In the genomic region with DNA sequence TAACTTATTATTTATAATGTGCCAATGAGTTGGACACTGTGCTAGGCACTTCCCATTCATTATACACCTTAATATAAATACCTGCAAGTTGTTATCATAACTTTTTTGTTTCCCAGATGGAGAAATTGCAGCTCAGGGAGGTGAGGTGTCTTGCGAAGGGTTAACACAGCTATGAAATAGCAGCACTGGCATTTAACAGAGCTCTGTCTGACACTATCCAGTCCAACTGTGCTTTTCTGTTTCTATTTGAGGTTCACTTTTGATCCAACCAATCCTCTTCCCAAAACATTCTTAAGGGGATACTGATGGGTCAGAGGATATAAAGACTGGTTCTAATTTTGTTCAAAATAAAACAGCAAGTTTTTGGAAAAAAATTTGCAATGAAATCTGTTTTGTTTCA, we compare ENCODE assay signal across 20 cellular contexts. TPM values are rescaled to one million over a fixed set of nuclear protein-coding genes. Genes with fewer than 3 reads are reported as not detected.
DNase-seq lines count a peak whose midpoint lies in the region; ATAC-seq and TF ChIP-seq lines count a peak whose summit lies in the region.
"Had no signal": no experiment of that assay in that cellular context is flagged by ENCODE, and none has a peak within 500 bp of the region (broad histone marks: within the 10 kb centered on the region; RNA-seq: fewer than 3 reads in every experiment).

No MANE protein-coding gene starts in this region.

- TF ChIP-seq CTCF in heart left ventricle (IDR thresholded peaks at IDR 0.05) (no peak), SK-N-SH (IDR thresholded peaks at IDR 0.05) (no peak)

- H3K27me3 ChIP-seq in heart left ventricle, result no peaks in the 10 kb centered on the region
- H3K27me3 ChIP-seq in right cardiac atrium (ENCODE audit: control insufficient read depth, insufficient read depth), result no peaks in the 10 kb centered on the region
- no peaks in the 10 kb centered on the region for H3K27me3 ChIP-seq in SK-N-SH (ENCODE audit: insufficient read depth)

- H3K9me3 ChIP-seq in heart left ventricle (no peaks in the 10 kb centered on the region), right cardiac atrium (ENCODE audit: control insufficient read depth, low read length) (no peaks in the 10 kb centered on the region), SK-N-SH (no peaks in the 10 kb centered on the region)
- H3K9me3 ChIP-seq: Caco-2 had no signal

- POLR2A ChIA-PET in SK-N-SH (lab: Yijun Ruan, JAX), result no interaction called here

- TF ChIP-seq POLR2A in heart left ventricle (IDR thresholded peaks at IDR 0.05), result no peak

- no peaks in the 10 kb centered on the region for H3F3A ChIP-seq in SK-N-SH (replicated peaks; ENCODE audit: insufficient read depth)

- no peak for DNase-seq in heart left ventricle
- no peak for DNase-seq in right cardiac atrium
- no peak for DNase-seq in SK-N-SH
- no peak for DNase-seq in DMS153 (lab: John Stamatoyannopoulos, UW)
- no peak for DNase-seq in CD1c-positive myeloid dendritic cell (ENCODE audit: extremely low spot score)
- DNase-seq: C1 segment of cervical spinal cord; Caco-2; CD4-positive, CD25-positive, alpha-beta regulatory T cell; CD8-positive, alpha-beta T cell; DMS79; EL; GDM1; GM23248; H7; HCEC 1CT had no signal

- no peaks in the 10 kb centered on the region for H4K20me1 ChIP-seq in SK-N-SH (ENCODE audit: insufficient read depth)

- TF ChIP-seq EP300 in SK-N-SH (IDR thresholded peaks at IDR 0.05; ENCODE audit: borderline replicate concordance in 1 of 2, low read depth in 1 of 2, low read length in 1 of 2), result no peak

- H3K36me3 ChIP-seq in heart left ventricle (no peaks in the 10 kb centered on the region), SK-N-SH (replicated peaks in 1 of 2; ENCODE audit: control insufficient read depth in 1 of 2, insufficient read depth in 2 of 2, low read length in 1 of 2) (peaks cover 0 to 5% of the 10 kb centered on the region in 2 experiments)

- H3K4me1 ChIP-seq in heart left ventricle (peaks cover 0 to 33% (median 6%) of the 10 kb centered on the region in 12 donors), right cardiac atrium (ENCODE audit: control insufficient read depth, insufficient read depth, low read length) (no peaks in the 10 kb centered on the region), SK-N-SH (ENCODE audit: control insufficient read depth in 1 of 2, insufficient read depth in 2 of 2, low read depth in 1 of 2, low read length in 1 of 2) (peaks cover 0 to 8% of the 10 kb centered on the region in 2 experiments; a peak in 2 of 4 replicates)
- H3K4me1 ChIP-seq: Caco-2 had no signal

- H3K9me2 ChIP-seq in SK-N-SH, result no peaks in the 10 kb centered on the region

- H3K4me2 ChIP-seq in SK-N-SH, result no peak overlapping the region

- intact Hi-C loops in heart left ventricle (cut with DNase I), result no loop called here
- intact Hi-C loops in right cardiac atrium (cut with DNase I), result no loop called here

- H3K27ac ChIP-seq in heart left ventricle (peak overlapping the region in 1 of 12 donors; percentile 30), right cardiac atrium (ENCODE audit: low read length) (no peak overlapping the region), SK-N-SH (ENCODE audit: low read depth in 2 of 2, low read length in 1 of 2) (no peak overlapping the region)
- H3K27ac ChIP-seq: GM23248 had no signal

- no peaks in the 10 kb centered on the region for H3K79me2 ChIP-seq in SK-N-SH (ENCODE audit: insufficient read depth)

- H3K4me3 ChIP-seq in heart left ventricle (no peak overlapping the region), right cardiac atrium (ENCODE audit: low read length) (no peak overlapping the region), SK-N-SH (ENCODE audit: low read depth in 2 of 2, low read length in 1 of 2) (no peak overlapping the region)
- H3K4me3 ChIP-seq: GM12878, GM23248 had no signal

- no peak for TF ChIP-seq RAD21 in SK-N-SH (IDR thresholded peaks at IDR 0.05; ENCODE audit: low read length)

- H2AFZ ChIP-seq in SK-N-SH (ENCODE audit: low read depth), result no peak overlapping the region
- H2AFZ ChIP-seq: GM23248 had no signal

- WGBS in heart left ventricle, 4 donors, result 56 to 71% (median 63%) methylated on average over 1 of the region's 1 CpG
- WGBS in right cardiac atrium, result 82% methylated on average over 1 of the region's 1 CpG
- 86% methylated on average over 1 of the region's 1 CpG for WGBS in SK-N-SH (ENCODE audit: low lambda C conversion rate)

- H3K9ac ChIP-seq in SK-N-SH, result no peak overlapping the region
- H3K9ac ChIP-seq: GM23248 had no signal

- ATAC-seq in heart left ventricle, result peak; percentile 66 to 86 (median 79)
- ATAC-seq in right cardiac atrium, result no peak
- peak; percentile 49; the same call in 1 of the 3 replicates for ATAC-seq in SK-N-SH treated with all-trans-retinoic acid at 6 μM for 48 hours
- ATAC-seq: CD8-positive, alpha-beta T cell; GM12878 had no signal

- CTCF ChIA-PET in SK-N-SH (lab: Yijun Ruan, JAX), result interaction anchor here (1.4 kb wide), 1 partner anchor 11 kb away, joined by 3 read pairs; no protein-coding TSS in a partner anchor

TF ChIP-seq in SK-N-SH, 30 proteins besides CTCF, POLR2A, EP300 and RAD21:
- TF ChIP-seq CHD2 (IDR thresholded peaks at IDR 0.05; ENCODE audit: low read length, partially characterized antibody), result no peak
- TF ChIP-seq GATA2 (CRISPR knock-in tag; IDR thresholded peaks at IDR 0.05), result no peak
- TF ChIP-seq TCF12 (IDR thresholded peaks at IDR 0.05), result peak; percentile 6; the same call in 1 of the 2 replicates

TF ChIP-seq in SK-N-SH treated with all-trans-retinoic acid at 6 μM for 48 hours, 23 proteins besides CTCF, POLR2A, EP300 and RAD21:
- no peak for TF ChIP-seq RARB (CRISPR knock-in tag; IDR thresholded peaks at IDR 0.05)
- TF ChIP-seq ZFP30 (CRISPR knock-in tag; IDR thresholded peaks at IDR 0.05), result no peak
- TF ChIP-seq, protein P1, sequence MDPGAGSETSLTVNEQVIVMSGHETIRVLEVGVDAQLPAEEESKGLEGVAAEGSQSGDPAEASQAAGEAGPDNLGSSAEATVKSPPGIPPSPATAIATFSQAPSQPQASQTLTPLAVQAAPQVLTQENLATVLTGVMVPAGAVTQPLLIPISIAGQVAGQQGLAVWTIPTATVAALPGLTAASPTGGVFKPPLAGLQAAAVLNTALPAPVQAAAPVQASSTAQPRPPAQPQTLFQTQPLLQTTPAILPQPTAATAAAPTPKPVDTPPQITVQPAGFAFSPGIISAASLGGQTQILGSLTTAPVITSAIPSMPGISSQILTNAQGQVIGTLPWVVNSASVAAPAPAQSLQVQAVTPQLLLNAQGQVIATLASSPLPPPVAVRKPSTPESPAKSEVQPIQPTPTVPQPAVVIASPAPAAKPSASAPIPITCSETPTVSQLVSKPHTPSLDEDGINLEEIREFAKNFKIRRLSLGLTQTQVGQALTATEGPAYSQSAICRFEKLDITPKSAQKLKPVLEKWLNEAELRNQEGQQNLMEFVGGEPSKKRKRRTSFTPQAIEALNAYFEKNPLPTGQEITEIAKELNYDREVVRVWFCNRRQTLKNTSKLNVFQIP (CRISPR knock-in tag; IDR thresholded peaks at IDR 0.05; ENCODE audit: borderline replicate concordance, low read depth), result no peak
- no peak for TF ChIP-seq SNAI2 (CRISPR knock-in tag; IDR thresholded peaks at IDR 0.05)
- no peak for TF ChIP-seq ZC3H10 (CRISPR knock-in tag; IDR thresholded peaks at IDR 0.05)
- TF ChIP-seq TCF4 (CRISPR knock-in tag; IDR thresholded peaks at IDR 0.05; ENCODE audit: borderline replicate concordance), result no peak
- TF ChIP-seq ZNF70 (CRISPR knock-in tag; IDR thresholded peaks at IDR 0.05), result no peak
- no peak for TF ChIP-seq GLIS3 (CRISPR knock-in tag; IDR thresholded peaks at IDR 0.05)
- TF ChIP-seq PPARA (CRISPR knock-in tag; IDR thresholded peaks at IDR 0.05; ENCODE audit: borderline replicate concordance), result no peak
- no peak for TF ChIP-seq ZNF8 (CRISPR knock-in tag; IDR thresholded peaks at IDR 0.05)

RNA-seq across cellular contexts. Expression of a gene that starts 46.5 kb away (rescaled TPM):
- total RNA-seq in heart left ventricle (not detected), right cardiac atrium (not detected)
- polyA plus RNA-seq in heart left ventricle (not detected), right cardiac atrium (not detected), SK-N-SH (2012; rRNA removed) (not detected in 2 replicates)
- not detected in 2 replicates for polyA plus RNA-seq in SK-N-SH (2012; cell fraction: cytosol; rRNA removed)
- 0.04 TPM in 1 of 2 replicates, not detected in the other for polyA plus RNA-seq in SK-N-SH (2012; cell fraction: nucleus; rRNA removed)
- total RNA-seq: A172; Caco-2; CD8-positive, alpha-beta T cell; GM12878; GM23248; H1; H7 had no signal
- polyA plus RNA-seq: BJ; CD4-positive, CD25-positive, alpha-beta regulatory T cell; GM12878; GM23248; H1 had no signal

Comparison
In these comparisons a context has a peak if more than half of its experiments do, and no peak if none do; other contexts are left out.
1. ATAC-seq: peak in heart left ventricle (4 of 4) and SK-N-SH treated with all-trans-retinoic acid at 6 μM for 48 hours (single experiment); none in right cardiac atrium (0 of 2).